In genomic region chr20:24738981-24739633, GRCh38 we compare ENCODE assay signal across 11 cellular contexts.
A peak's percentile ranks its signal among the peaks of the same experiment; 100 is the strongest.
DNase-seq lines count a peak whose midpoint lies in the region; ATAC-seq, FAIRE-seq and TF ChIP-seq lines count a peak whose summit lies in the region.
"Had no signal": no experiment of that assay in that cellular context is flagged by ENCODE, and none has a peak within 500 bp of the region (broad histone marks: within the 10 kb centered on the region; RNA-seq: fewer than 3 reads in every experiment).

No MANE protein-coding gene starts in this region.

- ATAC-seq in activated CD4-positive, CD25-positive, alpha-beta regulatory T cell treated with anti-CD3 and anti-CD28 coated beads, Interleukin-2, amount 50 U/mL, for 24 hours, result peak; percentile 36 to 39
- peak; percentile 59 for ATAC-seq in GM21367 (IDR thresholded peaks at IDR 0.05; ENCODE audit: unreplicated experiment)
- ATAC-seq in memory B cell (ENCODE audit: low read depth), result no peak
- ATAC-seq: right cardiac atrium had no signal

- H3K4me1 Mint-ChIP-seq in memory B cell, result peaks cover 13% of the 10 kb centered on the region

- H3K9me3 Mint-ChIP-seq in memory B cell, result no peaks in the 10 kb centered on the region

- no peak overlapping the region for H3K27ac Mint-ChIP-seq in memory B cell

- no peaks in the 10 kb centered on the region for H3K9me3 ChIP-seq in prostate gland

- no peaks in the 10 kb centered on the region for H3K36me3 ChIP-seq in prostate gland

- intact Hi-C loops in prostate gland (cut with DNase I), result loop anchor here (10.0 kb wide), 1 partner anchor 74 kb away; no protein-coding TSS in a partner anchor

- no peak for TF ChIP-seq CTCF in prostate gland (IDR thresholded peaks at IDR 0.05)

- no peak for FAIRE-seq in H54 (lab: Jason Lieb, UNC)
- FAIRE-seq: A204.1 had no signal

- DNase-seq in activated CD4-positive, CD25-positive, alpha-beta regulatory T cell treated with anti-CD3 and anti-CD28 coated beads, Interleukin-2, amount 50 U/mL, for 72 hours, result no peak
- DNase-seq in OCI-M1 (lab: John Stamatoyannopoulos, UW) (peak; percentile 55), memory B cell (ENCODE audit: low spot score in 2 of 2) (no peak), NOMO-1 (lab: John Stamatoyannopoulos, UW; ENCODE audit: unreplicated experiment in 2 of 2) (no peak), prostate gland (ENCODE audit: low spot score) (no peak), H54 (ENCODE audit: insufficient read length, low spot score) (no peak)
- DNase-seq: NCI-H526, right cardiac atrium had no signal

- no peaks in the 10 kb centered on the region for H3K27me3 ChIP-seq in prostate gland (replicated peaks; ENCODE audit: insufficient read depth)

- TF ChIP-seq POLR2A in prostate gland (IDR thresholded peaks at IDR 0.05), result no peak
- TF ChIP-seq POLR2A in H54 (IDR thresholded peaks at IDR 0.05; ENCODE audit: low read depth, low read length), result no peak

- H3K27ac ChIP-seq in prostate gland, result no peak overlapping the region

- H3K27me3 Mint-ChIP-seq in memory B cell, result no peaks in the 10 kb centered on the region

- no peaks in the 10 kb centered on the region for H3K4me1 ChIP-seq in prostate gland (replicated peaks)

- 68% methylated on average over 7 of the region's 7 CpGs for WGBS in prostate gland

- H3K4me3 ChIP-seq in prostate gland, result no peak overlapping the region

- no peaks in the 10 kb centered on the region for H3K36me3 Mint-ChIP-seq in memory B cell

- peak overlapping the region; percentile 68 for H3K4me3 Mint-ChIP-seq in memory B cell
